11 cellular contexts compared by ENCODE assay signal in the genomic region with DNA sequence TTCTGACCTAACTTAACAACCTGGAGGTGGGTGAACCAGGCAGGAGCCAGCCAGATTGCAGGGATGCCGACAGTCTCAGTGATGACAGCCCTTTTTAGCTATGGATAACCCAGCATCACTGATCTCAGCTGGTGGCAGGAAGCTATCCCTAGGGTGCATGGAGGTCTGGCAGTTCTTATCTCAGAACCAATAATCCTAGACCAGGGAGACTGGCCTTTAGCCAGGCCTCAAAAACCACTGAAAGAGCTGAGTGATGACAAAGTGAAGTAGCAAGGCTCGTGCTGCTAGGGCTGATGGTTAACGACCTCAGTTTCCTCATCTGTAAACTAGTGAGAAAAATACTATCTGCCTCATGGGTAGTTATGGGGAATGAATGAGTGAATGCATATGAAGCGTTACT.
DNase-seq lines count a peak whose midpoint lies in the region; ATAC-seq and TF ChIP-seq lines count a peak whose summit lies in the region.
"Had no signal": no experiment of that assay in that cellular context is flagged by ENCODE, and none has a peak within 500 bp of the region (broad histone marks: within the 10 kb centered on the region; RNA-seq: fewer than 3 reads in every experiment).

No MANE protein-coding gene starts in this region.

- WGBS in testis, 2 donors, result 85 to 90% methylated on average over 4 of the region's 4 CpGs

- intact Hi-C loops in testis (cut with DNase I; ENCODE audit: low total_unique reads), result no loop called here

- no peaks in the 10 kb centered on the region for H3K27me3 Mint-ChIP-seq in activated T-helper 17 cell treated with anti-CD3 and anti-CD28 coated beads, Interleukin-2, amount 50 U/mL, for 72 hours
- no peaks in the 10 kb centered on the region for H3K27me3 Mint-ChIP-seq in naive B cell

- peak overlapping the region; percentile 73 for H3K27ac Mint-ChIP-seq in activated T-helper 17 cell treated with anti-CD3 and anti-CD28 coated beads, Interleukin-2, amount 50 U/mL, for 72 hours
- peak overlapping the region in 5 of 6 donors; percentile 9 to 92 (median 50) for H3K27ac Mint-ChIP-seq in naive B cell

- H3K4me2 ChIP-seq in DND-41 (ENCODE audit: insufficient read depth, low read length), result peak overlapping the region; percentile 51

- no peak overlapping the region for H2AFZ ChIP-seq in DND-41 (ENCODE audit: low read depth, low read length)

- H3K36me3 ChIP-seq in DND-41 (ENCODE audit: insufficient read depth, low read length) (no peaks in the 10 kb centered on the region), testis (ENCODE audit: low read depth, missing control alignments) (no peaks in the 10 kb centered on the region)
- H3K36me3 ChIP-seq: cardiac muscle cell, heart right ventricle had no signal

- peaks cover 22% of the 10 kb centered on the region for H3K79me2 ChIP-seq in DND-41 (ENCODE audit: insufficient read depth, low read length)

- H3K27ac ChIP-seq in DND-41 (ENCODE audit: low read length), result no peak overlapping the region
- H3K27ac ChIP-seq in testis, result no peak overlapping the region
- H3K27ac ChIP-seq: cardiac muscle cell, heart right ventricle had no signal

- TF ChIP-seq CTCF in DND-41 (IDR thresholded peaks at IDR 0.05; ENCODE audit: borderline replicate concordance, extremely low read depth, low read length, poor library complexity, severe bottlenecking), result no peak
- TF ChIP-seq CTCF in testis (IDR thresholded peaks at IDR 0.05), result no peak

- no peak overlapping the region for H3K9ac ChIP-seq in DND-41 (ENCODE audit: low read depth, low read length)

- no peak for DNase-seq in DND-41
- peak; percentile 24 for DNase-seq in HT1080 (ENCODE audit: low read depth)
- no peak for DNase-seq in naive B cell
- no peak for DNase-seq in activated CD4-positive, CD25-positive, alpha-beta regulatory T cell treated with anti-CD3 and anti-CD28 coated beads, Interleukin-2, amount 50 U/mL, for 72 hours
- DNase-seq in testis, result no peak
- DNase-seq in DMS114 treated with DMSO at 0.1 percent for 48 hours (lab: John Stamatoyannopoulos, UW; ENCODE audit: unreplicated experiment), result no peak
- DNase-seq: activated CD4-positive, CD25-positive, alpha-beta regulatory T cell; heart right ventricle; NCI-H1417 had no signal

- H3K4me1 ChIP-seq in DND-41 (ENCODE audit: insufficient read depth, low read length), result peaks cover 37% of the 10 kb centered on the region
- peaks cover 16% of the 10 kb centered on the region for H3K4me1 ChIP-seq in testis

- peaks cover 6% of the 10 kb centered on the region for H3K36me3 Mint-ChIP-seq in activated T-helper 17 cell treated with anti-CD3 and anti-CD28 coated beads, Interleukin-2, amount 50 U/mL, for 72 hours (ENCODE audit: low read depth)
- H3K36me3 Mint-ChIP-seq in naive B cell, result peaks cover 0 to 4% of the 10 kb centered on the region in 2 donors

- H3K27me3 ChIP-seq in DND-41 (ENCODE audit: insufficient read depth, low read length, poor library complexity) (no peaks in the 10 kb centered on the region), testis (no peaks in the 10 kb centered on the region)
- H3K27me3 ChIP-seq: heart right ventricle had no signal

- TF ChIP-seq POLR2A in testis (IDR thresholded peaks at IDR 0.05), result no peak

- H3K4me1 Mint-ChIP-seq in activated T-helper 17 cell treated with anti-CD3 and anti-CD28 coated beads, Interleukin-2, amount 50 U/mL, for 72 hours, result peaks cover 24% of the 10 kb centered on the region
- peaks cover 29 to 63% (median 46%) of the 10 kb centered on the region in 3 donors for H3K4me1 Mint-ChIP-seq in naive B cell

- H3K4me3 ChIP-seq in DND-41 (ENCODE audit: low read depth in 1 of 2, low read length in 2 of 2), result 0 out of 4 replicates have a peak overlapping the region, but pooled peaks of 1 of the 2 experiments have one; percentile 32
- no peak overlapping the region for H3K4me3 ChIP-seq in testis
- H3K4me3 ChIP-seq: cardiac muscle cell, heart right ventricle had no signal

- H4K20me1 ChIP-seq in DND-41 (ENCODE audit: insufficient read depth, low read length), result no peaks in the 10 kb centered on the region

- ATAC-seq in DND-41 (ENCODE audit: insufficient read depth, low read depth) (no peak), naive B cell (ENCODE audit: low read depth in 2 of 2) (no peak)
- peak; percentile 39 for ATAC-seq in activated T-helper 17 cell treated with anti-CD3 and anti-CD28 coated beads, Interleukin-2, amount 50 U/mL, for 72 hours (replicated peaks)
- ATAC-seq: heart right ventricle had no signal

- peak overlapping the region; percentile 85 for H3K4me3 Mint-ChIP-seq in activated T-helper 17 cell treated with anti-CD3 and anti-CD28 coated beads, Interleukin-2, amount 50 U/mL, for 72 hours
- peak overlapping the region in 6 of 8 donors; percentile 26 to 80 (median 56) for H3K4me3 Mint-ChIP-seq in naive B cell

- H3K9me3 ChIP-seq in DND-41 (ENCODE audit: insufficient read depth, low read length, severe bottlenecking), result no peaks in the 10 kb centered on the region
- H3K9me3 ChIP-seq in testis, result no peaks in the 10 kb centered on the region
- H3K9me3 ChIP-seq: heart right ventricle had no signal

- H3K9me3 Mint-ChIP-seq in activated T-helper 17 cell treated with anti-CD3 and anti-CD28 coated beads, Interleukin-2, amount 50 U/mL, for 72 hours, result no peaks in the 10 kb centered on the region
- no peaks in the 10 kb centered on the region for H3K9me3 Mint-ChIP-seq in naive B cell
